ENCODE assay signal across 10 cellular contexts in the genomic region with DNA sequence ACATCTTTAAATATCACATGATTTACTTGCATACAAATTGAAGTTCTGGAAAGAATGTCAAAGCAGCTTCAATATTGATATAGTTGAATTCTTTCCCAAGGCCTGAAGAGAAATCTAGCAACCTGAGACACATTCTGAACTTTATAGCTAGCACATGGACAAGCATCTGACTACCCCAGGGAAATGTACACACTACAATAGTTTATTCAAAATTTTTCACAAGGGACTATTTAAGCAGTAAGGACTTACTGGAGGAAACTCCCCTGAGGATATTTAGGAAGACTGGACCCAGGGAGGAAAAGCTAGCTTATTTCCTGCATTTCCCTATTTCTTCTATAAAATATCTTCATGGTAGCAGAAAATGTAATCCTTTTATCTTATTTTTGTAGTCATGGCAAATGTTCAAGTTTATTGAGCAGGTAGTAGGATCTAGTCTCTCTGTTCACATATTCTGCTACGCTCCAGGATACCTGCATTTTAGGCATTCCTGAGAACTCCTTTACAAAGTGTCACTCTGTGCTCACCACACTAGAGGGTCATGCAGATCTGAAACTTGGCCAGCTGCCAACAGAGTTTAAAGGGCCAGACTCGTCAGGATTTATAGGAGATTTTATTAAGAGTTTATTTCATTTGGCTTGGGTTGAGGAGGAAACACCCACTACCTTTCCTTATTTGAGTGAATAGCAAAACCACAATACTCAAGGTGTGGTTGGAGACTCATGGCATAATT.
DNase-seq lines count a peak whose midpoint lies in the region; ATAC-seq and TF ChIP-seq lines count a peak whose summit lies in the region.
"Had no signal": no experiment of that assay in that cellular context is flagged by ENCODE, and none has a peak within 500 bp of the region (broad histone marks: within the 10 kb centered on the region; RNA-seq: fewer than 3 reads in every experiment).

No MANE protein-coding gene starts in this region.

- no peak for ATAC-seq in HG03342 (IDR thresholded peaks at IDR 0.05; ENCODE audit: unreplicated experiment)
- ATAC-seq in GM21381 (IDR thresholded peaks at IDR 0.05; ENCODE audit: unreplicated experiment), result no peak
- ATAC-seq: mucosa of descending colon had no signal

- H3K36me3 Mint-ChIP-seq in endothelial cell (ENCODE audit: low read depth, unreplicated experiment) (no peaks in the 10 kb centered on the region), mesothelial cell of epicardium (no peaks in the 10 kb centered on the region)

- H3K9me3 Mint-ChIP-seq in endothelial cell (ENCODE audit: unreplicated experiment) (no peaks in the 10 kb centered on the region), mesothelial cell of epicardium (no peaks in the 10 kb centered on the region)

- peak; percentile 8 for DNase-seq in G401 (ENCODE audit: low spot score)
- DNase-seq in NCI-H510A treated with DMSO at 0.1 percent for 48 hours (lab: John Stamatoyannopoulos, UW), result peak; percentile 52
- peak; percentile 46 for DNase-seq in endothelial cell (ENCODE audit: low spot score)
- DNase-seq in mesothelial cell of epicardium (ENCODE audit: low spot score in 2 of 2, unreplicated experiment in 2 of 2), result peak; percentile 25 to 50
- no peak for DNase-seq in cerebellar cortex (ENCODE audit: low spot score)
- DNase-seq in NCI-H2227 treated with DMSO at 0.1 percent for 48 hours (lab: John Stamatoyannopoulos, UW), result no peak
- DNase-seq: NCI-H774 had no signal

- H3K27ac Mint-ChIP-seq in endothelial cell (ENCODE audit: unreplicated experiment), result no peak overlapping the region
- H3K27ac Mint-ChIP-seq in mesothelial cell of epicardium, result peak overlapping the region; percentile 81

- H3K4me1 Mint-ChIP-seq in endothelial cell (ENCODE audit: unreplicated experiment), result peaks cover 9% of the 10 kb centered on the region
- H3K4me1 Mint-ChIP-seq in mesothelial cell of epicardium, result peaks cover 24% of the 10 kb centered on the region

- in situ Hi-C loops in G401 (cut with HindIII; ENCODE audit: low sequenced_read_pairs), result no loop called here

- TF ChIP-seq CTCF in endothelial cell (IDR thresholded peaks at IDR 0.05; ENCODE audit: unreplicated experiment) (no peak), mesothelial cell of epicardium (IDR thresholded peaks at IDR 0.05; ENCODE audit: unreplicated experiment) (no peak)

- H3K27me3 Mint-ChIP-seq in endothelial cell (ENCODE audit: unreplicated experiment) (no peaks in the 10 kb centered on the region), mesothelial cell of epicardium (ENCODE audit: low read depth) (no peaks in the 10 kb centered on the region)

- no peak overlapping the region for H3K4me3 Mint-ChIP-seq in endothelial cell (ENCODE audit: unreplicated experiment)
- H3K4me3 Mint-ChIP-seq in mesothelial cell of epicardium, result no peak overlapping the region

Comparison
In these comparisons a context has a peak if more than half of its experiments do, and no peak if none do; other contexts are left out.
1. DNase-seq: peak in G401 (single experiment), NCI-H510A treated with DMSO at 0.1 percent for 48 hours (single experiment), endothelial cell (single experiment) and mesothelial cell of epicardium (2 of 2); none in cerebellar cortex (single experiment) and NCI-H2227 treated with DMSO at 0.1 percent for 48 hours (single experiment).